ENCODE assay signal across 18 cellular contexts in the genomic region with DNA sequence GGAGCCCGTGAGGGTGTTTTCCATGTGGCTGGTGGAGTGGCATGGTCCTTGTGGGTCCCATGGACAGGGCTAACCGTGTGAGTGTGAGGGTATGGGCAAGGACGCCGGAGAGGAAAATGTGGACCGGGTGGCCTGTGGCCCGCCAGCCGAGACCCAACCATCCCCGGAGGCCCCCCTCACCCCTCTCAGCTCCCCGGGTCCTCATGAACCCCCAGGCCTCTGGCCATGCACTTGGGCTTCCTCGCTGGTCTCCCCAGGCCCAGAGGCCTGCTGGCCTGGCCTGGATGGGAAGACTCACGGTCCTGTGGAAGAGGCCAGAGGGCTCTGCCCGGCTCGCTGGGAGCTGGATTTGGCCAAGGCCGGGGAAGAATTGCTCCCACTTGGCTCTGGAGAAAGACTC. TPM values are rescaled to one million over a fixed set of nuclear protein-coding genes. Genes with fewer than 3 reads are reported as not detected.
DNase-seq lines count a peak whose midpoint lies in the region; ATAC-seq and TF ChIP-seq lines count a peak whose summit lies in the region.
"Had no signal": no experiment of that assay in that cellular context is flagged by ENCODE, and none has a peak within 500 bp of the region (broad histone marks: within the 10 kb centered on the region; RNA-seq: fewer than 3 reads in every experiment).

No MANE protein-coding gene starts in this region.

- H2BK15ac ChIP-seq in neuronal stem cell (ENCODE audit: low read length), result peak overlapping the region; percentile 93

- WGBS in endodermal cell (ENCODE audit: insufficient coverage in 1 of 2, insufficient read length in 1 of 2), 2 experiments, result 96 to 100% methylated on average over 2 to 14 of the region's 14 CpGs
- WGBS in neuronal stem cell (ENCODE audit: extremely low coverage in 2 of 2, insufficient read length in 2 of 2, insufficient replicate concordance in 1 of 2), 2 donors, result no CpG with 5 or more reads among the region's 14 CpGs

- peaks cover 6% of the 10 kb centered on the region for H3K4me1 Mint-ChIP-seq in endodermal cell

- H2BK5ac ChIP-seq in neuronal stem cell (ENCODE audit: low read length), result no peak overlapping the region

- H3K4me3 Mint-ChIP-seq in endodermal cell, result no peak overlapping the region
- H3K4me3 Mint-ChIP-seq: CD4-positive, alpha-beta memory T cell; GM23338; HFFc6 had no signal

- peaks cover 2% of the 10 kb centered on the region for H3K79me1 ChIP-seq in neuronal stem cell (ENCODE audit: low read depth, low read length)

- DNase-seq in endodermal cell (peak; percentile 47), neuronal stem cell (ENCODE audit: low spot score) (no peak), H4 (ENCODE audit: low spot score) (no peak)
- DNase-seq: 8988T; ACHN; AML-193; BE2C; Caco-2; CD4-positive, alpha-beta memory T cell; DMS153; DND-41; HFFc6 had no signal

- no peak overlapping the region for H3K9ac ChIP-seq in BLaER1
- no peak overlapping the region for H3K9ac ChIP-seq in endodermal cell (ENCODE audit: extremely low read depth, low read length, poor library complexity, severe bottlenecking)
- H3K9ac ChIP-seq in neuronal stem cell (ENCODE audit: low read depth, low read length, poor library complexity), result no peak overlapping the region

- H4K8ac ChIP-seq in neuronal stem cell (ENCODE audit: low read depth, low read length), result no peak overlapping the region

- H3K4me1 ChIP-seq in BLaER1, result peaks cover 87% of the 10 kb centered on the region
- H3K4me1 ChIP-seq in endodermal cell (ENCODE audit: control insufficient read depth, insufficient read depth, low read length), result no peaks in the 10 kb centered on the region
- H3K4me1 ChIP-seq in neuronal stem cell (ENCODE audit: control insufficient read depth in 2 of 2, insufficient read depth in 1 of 2, low read depth in 1 of 2, low read length in 2 of 2), result peaks cover 0 to 22% of the 10 kb centered on the region in 2 donors
- H3K4me1 ChIP-seq: BE2C had no signal

- H3K4me2 ChIP-seq in BLaER1, result no peak overlapping the region
- no peak overlapping the region for H3K4me2 ChIP-seq in neuronal stem cell (ENCODE audit: insufficient read depth, low read length, poor library complexity, severe bottlenecking)
- H3K4me2 ChIP-seq: A549, GM23338 had no signal

- H2BK12ac ChIP-seq in neuronal stem cell (ENCODE audit: low read length), result peak overlapping the region; percentile 49

- ATAC-seq in HG02870 (IDR thresholded peaks at IDR 0.05; ENCODE audit: unreplicated experiment) (no peak), GM19467 (IDR thresholded peaks at IDR 0.05; ENCODE audit: unreplicated experiment) (no peak)
- ATAC-seq: GM23338 had no signal

- no peak overlapping the region for H3K14ac ChIP-seq in neuronal stem cell (ENCODE audit: low read length)

- H2AK5ac ChIP-seq in neuronal stem cell (ENCODE audit: low read depth, low read length), result peak overlapping the region; percentile 95

- H3K4ac ChIP-seq in neuronal stem cell (ENCODE audit: low read length), result no peak overlapping the region

- no peak overlapping the region for H2BK120ac ChIP-seq in neuronal stem cell (ENCODE audit: low read depth, low read length)

- no peak for TF ChIP-seq CTCF in endodermal cell (conservative IDR thresholded peaks at IDR 0.05)

- H4K91ac ChIP-seq in neuronal stem cell (ENCODE audit: low read depth, low read length, poor library complexity), result no peak overlapping the region

- H3K4me3 ChIP-seq in BLaER1, result no peak overlapping the region
- H3K4me3 ChIP-seq in endodermal cell (ENCODE audit: low read length), result no peak overlapping the region
- H3K4me3 ChIP-seq in neuronal stem cell (ENCODE audit: low read length in 2 of 2), result no peak overlapping the region
- H3K4me3 ChIP-seq: A549, GM23338, HAP-1 had no signal

- H3K23ac ChIP-seq in neuronal stem cell (ENCODE audit: low read depth, low read length, poor library complexity), result no peak overlapping the region

- H3K27me3 Mint-ChIP-seq in endodermal cell (ENCODE audit: insufficient read depth), result no peaks in the 10 kb centered on the region
- H3K27me3 Mint-ChIP-seq: CD4-positive, alpha-beta memory T cell had no signal

- H3K27me3 ChIP-seq in BLaER1 (no peaks in the 10 kb centered on the region), endodermal cell (ENCODE audit: control insufficient read depth, insufficient read depth, low read length, poor library complexity, severe bottlenecking) (no peaks in the 10 kb centered on the region), neuronal stem cell (ENCODE audit: control insufficient read depth in 3 of 3, insufficient read depth in 3 of 3, low read depth in 1 of 3, low read length in 3 of 3) (peaks cover 0 to 7% (median 0%) of the 10 kb centered on the region in 3 experiments)
- H3K27me3 ChIP-seq: BE2C had no signal

- peak overlapping the region; percentile 68 for H3K18ac ChIP-seq in neuronal stem cell (ENCODE audit: low read length)

- H3K9me3 Mint-ChIP-seq in endodermal cell, result no peaks in the 10 kb centered on the region
- H3K9me3 Mint-ChIP-seq: CD4-positive, alpha-beta memory T cell; GM23338; HFFc6 had no signal

- H3K36me3 ChIP-seq in BLaER1 (peaks cover 22% of the 10 kb centered on the region), endodermal cell (ENCODE audit: control insufficient read depth, insufficient read depth, low read length) (no peaks in the 10 kb centered on the region), neuronal stem cell (replicated peaks in 1 of 2; ENCODE audit: control insufficient read depth in 2 of 2, insufficient read depth in 2 of 2, low read length in 2 of 2) (peaks cover 0 to 1% of the 10 kb centered on the region in 2 donors)
- H3K36me3 ChIP-seq: BE2C, HAP-1 had no signal

- H3K9me3 ChIP-seq in BLaER1, result no peaks in the 10 kb centered on the region
- H3K9me3 ChIP-seq in endodermal cell (ENCODE audit: control insufficient read depth, low read length), result no peaks in the 10 kb centered on the region
- no peaks in the 10 kb centered on the region for H3K9me3 ChIP-seq in neuronal stem cell (replicated peaks in 1 of 2; ENCODE audit: control insufficient read depth in 2 of 2, insufficient read depth in 1 of 2, low read depth in 1 of 2, low read length in 2 of 2)
- H3K9me3 ChIP-seq: A549, BE2C, Caco-2, HAP-1 had no signal

- H4K20me1 ChIP-seq in BLaER1, result no peaks in the 10 kb centered on the region; the same call in 1 of the 2 replicates

- H3K27ac ChIP-seq in BLaER1 (0 out of 2 replicates have a peak overlapping the region, but pooled peaks have one; percentile 49), endodermal cell (ENCODE audit: low read depth, low read length) (no peak overlapping the region), neuronal stem cell (replicated peaks; ENCODE audit: low read length) (no peak overlapping the region)
- H3K27ac ChIP-seq: A549 had no signal

- H2AFZ ChIP-seq in neuronal stem cell (ENCODE audit: low read length), result no peak overlapping the region
- H2AFZ ChIP-seq: GM23338 had no signal

- H3K27ac Mint-ChIP-seq in endodermal cell, result no peak overlapping the region
- H3K27ac Mint-ChIP-seq: GM23338, HFFc6 had no signal

- H3K36me3 Mint-ChIP-seq in endodermal cell (ENCODE audit: low read depth), result no peaks in the 10 kb centered on the region

RNA-seq across cellular contexts. Expression of gene RAP1GAP2, which starts 13.1 kb away (rescaled TPM):
- total RNA-seq in endodermal cell, result 10 to 100 TPM; 18.0 to 44.3 TPM
- 6.2 TPM for polyA plus RNA-seq in endodermal cell (2013, experiment 1 of 2)
- polyA plus RNA-seq in endodermal cell (2013, experiment 2 of 2), result 6.0 TPM
- polyA plus RNA-seq in neuronal stem cell (2013, experiment 1 of 2), result 2.9 TPM
- 3.1 TPM for polyA plus RNA-seq in neuronal stem cell (2013, experiment 2 of 2)
- 2.0 and 2.4 TPM in 2 replicates for total RNA-seq in H4 (2014; rRNA removed; shearing (Covaris generic))

RNA-seq across cellular contexts. Expression of gene CCDC92B, which starts 59.9 kb away (rescaled TPM):
- total RNA-seq in endodermal cell, result 1 to 10 TPM; 4.3 to 5.8 TPM
- polyA plus RNA-seq in endodermal cell (2013, experiment 1 of 2), result 1.2 TPM
- polyA plus RNA-seq in endodermal cell (2013, experiment 2 of 2), result 0.87 TPM
- polyA plus RNA-seq in neuronal stem cell (2013, experiment 1 of 2), result 0.35 TPM
- 0.42 TPM for polyA plus RNA-seq in neuronal stem cell (2013, experiment 2 of 2)
- total RNA-seq in H4 (2014; rRNA removed; shearing (Covaris generic)), result not detected in 2 replicates
- total RNA-seq: HFFc6 had no signal
- polyA plus RNA-seq: CD4-positive, alpha-beta memory T cell had no signal
